ENCODE assay signal across 8 cellular contexts in genomic region chr9:91775011-91775707, GRCh38.
A peak's percentile ranks its signal among the peaks of the same experiment; 100 is the strongest.
DNase-seq lines count a peak whose midpoint lies in the region; ATAC-seq and TF ChIP-seq lines count a peak whose summit lies in the region.

No MANE protein-coding gene starts in this region.

- peaks cover 34% of the 10 kb centered on the region for H3K27me3 Mint-ChIP-seq in activated T-cell treated with anti-CD3 and anti-CD28 coated beads, Interleukin-2, amount 50 U/mL, for 72 hours (ENCODE audit: low read depth)
- H3K27me3 Mint-ChIP-seq in osteocyte (ENCODE audit: unreplicated experiment): no peaks in the 10 kb centered on the region

- H3K36me3 Mint-ChIP-seq in activated T-cell treated with anti-CD3 and anti-CD28 coated beads, Interleukin-2, amount 50 U/mL, for 72 hours (ENCODE audit: insufficient read depth in 2 of 2): no peaks in the 10 kb centered on the region
- H3K36me3 Mint-ChIP-seq in osteocyte (ENCODE audit: unreplicated experiment): peaks cover 10% of the 10 kb centered on the region

- no peak overlapping the region for H3K4me2 ChIP-seq in DOHH2 (ENCODE audit: low read length)
- no peak overlapping the region for H3K4me2 ChIP-seq in PC-9

- H3K9me3 Mint-ChIP-seq in activated T-cell treated with anti-CD3 and anti-CD28 coated beads, Interleukin-2, amount 50 U/mL, for 72 hours: no peaks in the 10 kb centered on the region
- H3K9me3 Mint-ChIP-seq in osteocyte (ENCODE audit: unreplicated experiment): no peaks in the 10 kb centered on the region

- H3K27ac Mint-ChIP-seq in activated T-cell treated with anti-CD3 and anti-CD28 coated beads, Interleukin-2, amount 50 U/mL, for 72 hours: no peak overlapping the region
- no peak overlapping the region for H3K27ac Mint-ChIP-seq in osteocyte (ENCODE audit: unreplicated experiment)

- H3K4me3 ChIP-seq in DOHH2 (ENCODE audit: low read length): no peak overlapping the region
- H3K4me3 ChIP-seq in PC-9: no peak overlapping the region
- no peak overlapping the region for H3K4me3 ChIP-seq in fibroblast of the aortic adventitia (ENCODE audit: low read depth, low read length)
- H3K4me3 ChIP-seq in upper lobe of left lung: no peak overlapping the region

- TF ChIP-seq POLR2A in upper lobe of left lung (IDR thresholded peaks at IDR 0.05): no peak

- H3K9me3 ChIP-seq in DOHH2 (ENCODE audit: control insufficient read depth, insufficient read depth, low read length) (no peaks in the 10 kb centered on the region), PC-9 (ENCODE audit: insufficient read depth, low read depth) (no peaks in the 10 kb centered on the region), upper lobe of left lung (no peaks in the 10 kb centered on the region)

- WGBS in upper lobe of left lung, 2 donors: 70 to 79% methylated on average over 7 to 9 of the region's 9 CpGs

- H3K4me1 ChIP-seq in DOHH2 (ENCODE audit: control insufficient read depth, low read length) (no peaks in the 10 kb centered on the region), PC-9 (replicated peaks; ENCODE audit: insufficient read depth) (no peaks in the 10 kb centered on the region), upper lobe of left lung (peaks cover 3 to 12% (median 7%) of the 10 kb centered on the region in 4 donors)

- no peaks in the 10 kb centered on the region for H4K20me1 ChIP-seq in DOHH2 (ENCODE audit: control insufficient read depth, insufficient read depth, low read depth, low read length)
- H4K20me1 ChIP-seq in PC-9 (ENCODE audit: insufficient read depth): no peaks in the 10 kb centered on the region

- no TSS peak for BruUV-seq in PC-9 (replicated peaks; lab: Mats Ljungman, UMichigan)

- CTCF ChIA-PET in PC-9 (lab: Charles Lee): no interaction called here

- H3K27ac ChIP-seq in DOHH2 (ENCODE audit: low read depth, low read length): no peak overlapping the region
- H3K27ac ChIP-seq in PC-9: no peak overlapping the region
- H3K27ac ChIP-seq in upper lobe of left lung: no peak overlapping the region

- no peak overlapping the region for H2AFZ ChIP-seq in PC-9

- no peaks in the 10 kb centered on the region for H3K4me1 Mint-ChIP-seq in activated T-cell treated with anti-CD3 and anti-CD28 coated beads, Interleukin-2, amount 50 U/mL, for 72 hours (ENCODE audit: low read depth)
- H3K4me1 Mint-ChIP-seq in osteocyte (ENCODE audit: unreplicated experiment): peaks cover 60% of the 10 kb centered on the region

- POLR2A ChIA-PET in PC-9 (lab: Charles Lee; ENCODE audit: unreplicated experiment): no interaction called here

- TF ChIP-seq CTCF in DOHH2 (IDR thresholded peaks at IDR 0.05; ENCODE audit: low read depth, low read length, poor library complexity, severe bottlenecking) (peak; percentile 86), PC-9 (conservative IDR thresholded peaks at IDR 0.05) (peak; percentile 89), fibroblast of the aortic adventitia (IDR thresholded peaks at IDR 0.05; ENCODE audit: insufficient read depth, low read length) (peak; percentile 86), osteocyte (IDR thresholded peaks at IDR 0.05) (peak; percentile 85), upper lobe of left lung (IDR thresholded peaks at IDR 0.05) (peak; percentile 57 to 83 (median 72))

- H3K79me2 ChIP-seq in DOHH2 (ENCODE audit: control insufficient read depth, low read length) (no peaks in the 10 kb centered on the region), PC-9 (ENCODE audit: low read depth) (no peaks in the 10 kb centered on the region)

- H3K27me3 ChIP-seq in DOHH2 (ENCODE audit: control insufficient read depth, low read length) (peaks cover 7% of the 10 kb centered on the region; the same call in 1 of the 2 replicates), PC-9 (ENCODE audit: insufficient read depth, low read depth) (peaks cover 85% of the 10 kb centered on the region), upper lobe of left lung (peaks cover 0 to 2% (median 0%) of the 10 kb centered on the region in 4 donors)

- H3F3A ChIP-seq in DOHH2 (ENCODE audit: control insufficient read depth, insufficient read depth): no peaks in the 10 kb centered on the region
- H3F3A ChIP-seq in PC-9 (ENCODE audit: insufficient read depth, low read depth): no peaks in the 10 kb centered on the region

- H3K4me3 Mint-ChIP-seq in activated T-cell treated with anti-CD3 and anti-CD28 coated beads, Interleukin-2, amount 50 U/mL, for 72 hours: no peak overlapping the region
- H3K4me3 Mint-ChIP-seq in osteocyte (ENCODE audit: unreplicated experiment): no peak overlapping the region

- ATAC-seq in HG03159 (IDR thresholded peaks at IDR 0.05; ENCODE audit: unreplicated experiment): peak; percentile 73
- peak; percentile 51 to 57 for ATAC-seq in activated T-cell treated with anti-CD3 and anti-CD28 coated beads, Interleukin-2, amount 50 U/mL, for 72 hours (replicated peaks in 1 of 2)
- ATAC-seq in upper lobe of left lung (ENCODE audit: low FRiP score in 2 of 2): peak; percentile 58 to 59
- no peak for ATAC-seq in GM19351 (IDR thresholded peaks at IDR 0.05; ENCODE audit: unreplicated experiment)

- DNase-seq in PC-9: peak in 1 of 2 experiments; percentile 50
- DNase-seq in activated T-cell treated with anti-CD3 and anti-CD28 coated beads, Interleukin-2, amount 50 U/mL, for 72 hours: peak; percentile 67 to 80
- peak; percentile 64 for DNase-seq in fibroblast of the aortic adventitia (ENCODE audit: low read depth)
- no peak for DNase-seq in osteocyte (ENCODE audit: extremely low spot score, unreplicated experiment)
- DNase-seq in upper lobe of left lung: peak in 1 of 2 donors; percentile 55

- TF ChIP-seq EP300 in upper lobe of left lung (IDR thresholded peaks at IDR 0.05): no peak

- intact Hi-C loops in PC-9 (cut with micrococcal nuclease; ENCODE audit: unreplicated experiment): loop anchor here (10.0 kb wide), 3 partner anchors 180 to 860 kb away; partner anchors contain the start of gene ROR2

- H3K9me2 ChIP-seq in DOHH2 (replicated peaks; ENCODE audit: control insufficient read depth, low read length): no peaks in the 10 kb centered on the region
- H3K9me2 ChIP-seq in PC-9 (ENCODE audit: insufficient read depth): no peaks in the 10 kb centered on the region

- H3K36me3 ChIP-seq in DOHH2 (ENCODE audit: control insufficient read depth, low read length): no peaks in the 10 kb centered on the region
- H3K36me3 ChIP-seq in PC-9 (ENCODE audit: low read depth): no peaks in the 10 kb centered on the region
- no peaks in the 10 kb centered on the region for H3K36me3 ChIP-seq in upper lobe of left lung
